1 cellular context compared by ENCODE assay signal in genomic region chr6:155314092-155314772, GRCh38.
TF ChIP-seq lines count a peak whose summit lies in the region.

TSS of gene TFB1M (minus strand) at chr6:155314484. CDS start at chr6:155314428, 56 bp downstream.

TF ChIP-seq in GM12878, 131 proteins besides CTCF, POLR2A, EP300 and RAD21 (continued from another document):
- TF ChIP-seq DPF2 (IDR thresholded peaks at IDR 0.05) (0 out of 2 replicates have a peak, but pooled peaks have one; percentile 45), USF1 (IDR thresholded peaks at IDR 0.05; ENCODE audit: borderline replicate concordance, extremely low read length, insufficient read depth, low read depth, low read length) (no peak)
